ENCODE assay signal across 21 cellular contexts in genomic region chr16:64907844-64908243, GRCh38.
DNase-seq lines count a peak whose midpoint lies in the region; FAIRE-seq and TF ChIP-seq lines count a peak whose summit lies in the region.
"Had no signal": no experiment of that assay in that cellular context is flagged by ENCODE, and none has a peak within 500 bp of the region (broad histone marks: within the 10 kb centered on the region; RNA-seq: fewer than 3 reads in every experiment).

No MANE protein-coding gene starts in this region.

- in situ Hi-C loops in transverse colon (cut with MboI; ENCODE audit: low pct_ligation_motif_present in 1 of 4, low pct_unique_long_range_greater_than_20kb in 1 of 4, low sequenced_read_pairs in 3 of 4), result no loop called here

- H2AFZ ChIP-seq in astrocyte (ENCODE audit: low read depth, low read length), result no peak overlapping the region
- H2AFZ ChIP-seq: GM23248, PC-9 had no signal

- H3K27ac ChIP-seq in cardiac muscle cell, result no peak overlapping the region
- no peak overlapping the region for H3K27ac ChIP-seq in right atrium auricular region
- H3K27ac ChIP-seq in astrocyte (ENCODE audit: low read depth, low read length), result no peak overlapping the region
- no peak overlapping the region for H3K27ac ChIP-seq in testis
- H3K27ac ChIP-seq in transverse colon, result no peak overlapping the region
- H3K27ac ChIP-seq: 22Rv1; BLaER1 treated with 17β-estradiol and CSF1 and Interleukin-3, amounts not matched to agents 10 nM and 100 nM; GM23248; PC-9 had no signal

- H3K27me3 Mint-ChIP-seq in astrocyte (ENCODE audit: low read depth, unreplicated experiment), result no peaks in the 10 kb centered on the region
- no peaks in the 10 kb centered on the region for H3K27me3 Mint-ChIP-seq in progenitor cell of endocrine pancreas

- TF ChIP-seq EP300 in transverse colon (IDR thresholded peaks at IDR 0.05; ENCODE audit: low read depth), result no peak

- peaks cover 5% of the 10 kb centered on the region for H3K4me1 ChIP-seq in cardiac muscle cell (ENCODE audit: low read depth)
- H3K4me1 ChIP-seq in right atrium auricular region, result peaks cover 0 to 15% of the 10 kb centered on the region in 2 donors
- peaks cover 13% of the 10 kb centered on the region for H3K4me1 ChIP-seq in astrocyte (ENCODE audit: insufficient read depth, low read length)
- peaks cover 20% of the 10 kb centered on the region for H3K4me1 ChIP-seq in testis
- no peaks in the 10 kb centered on the region for H3K4me1 ChIP-seq in transverse colon

- intact Hi-C loops in testis (cut with DNase I; ENCODE audit: low total_unique reads) (no loop called here), transverse colon (cut with DNase I; ENCODE audit: low total_unique reads) (no loop called here)

- H3K27me3 ChIP-seq in cardiac muscle cell (no peaks in the 10 kb centered on the region), right atrium auricular region (no peaks in the 10 kb centered on the region), astrocyte (ENCODE audit: insufficient read depth, low read length) (no peaks in the 10 kb centered on the region), testis (no peaks in the 10 kb centered on the region), transverse colon (no peaks in the 10 kb centered on the region)
- H3K27me3 ChIP-seq: BLaER1 treated with 17β-estradiol and CSF1 and Interleukin-3, amounts not matched to agents 10 nM and 100 nM had no signal

- H4K20me1 ChIP-seq in astrocyte (ENCODE audit: insufficient read depth, low read length), result no peaks in the 10 kb centered on the region
- H4K20me1 ChIP-seq: BLaER1 treated with 17β-estradiol and CSF1 and Interleukin-3, amounts not matched to agents 10 nM and 100 nM had no signal

- 33 to 36% methylated on average over 5 of the region's 5 CpGs for WGBS in testis, 2 donors
- WGBS in transverse colon (ENCODE audit: low coverage in 1 of 2), 2 donors, result 45 to 78% methylated on average over 4 to 5 of the region's 5 CpGs

- H3K27ac Mint-ChIP-seq in astrocyte (ENCODE audit: unreplicated experiment), result no peak overlapping the region
- H3K27ac Mint-ChIP-seq in progenitor cell of endocrine pancreas, result no peak overlapping the region

- H3K9ac ChIP-seq in astrocyte (ENCODE audit: low read length), result no peak overlapping the region
- H3K9ac ChIP-seq: BLaER1 treated with 17β-estradiol and CSF1 and Interleukin-3, amounts not matched to agents 10 nM and 100 nM; GM23248 had no signal

- no peaks in the 10 kb centered on the region for H3K79me2 ChIP-seq in astrocyte (ENCODE audit: insufficient read depth, low read length)

- no peak for TF ChIP-seq CTCF in cardiac muscle cell (IDR thresholded peaks at IDR 0.05; ENCODE audit: low read depth, low read length)
- TF ChIP-seq CTCF in right atrium auricular region (IDR thresholded peaks at IDR 0.05), result no peak
- TF ChIP-seq CTCF in astrocyte (IDR thresholded peaks at IDR 0.05; ENCODE audit: insufficient read depth, low read depth, low read length), result no peak
- TF ChIP-seq CTCF in testis (IDR thresholded peaks at IDR 0.05), result no peak
- TF ChIP-seq CTCF in progenitor cell of endocrine pancreas (IDR thresholded peaks at IDR 0.05; ENCODE audit: unreplicated experiment), result no peak
- TF ChIP-seq CTCF in transverse colon (IDR thresholded peaks at IDR 0.05), result no peak

- H3K36me3 ChIP-seq in cardiac muscle cell (no peaks in the 10 kb centered on the region), right atrium auricular region (no peaks in the 10 kb centered on the region), astrocyte (ENCODE audit: insufficient read depth, low read length) (no peaks in the 10 kb centered on the region), testis (ENCODE audit: low read depth, missing control alignments) (no peaks in the 10 kb centered on the region), transverse colon (no peaks in the 10 kb centered on the region)
- H3K36me3 ChIP-seq: BLaER1 treated with 17β-estradiol and CSF1 and Interleukin-3, amounts not matched to agents 10 nM and 100 nM had no signal

- FAIRE-seq in astrocyte (lab: Jason Lieb, UNC), result no peak
- FAIRE-seq: G401.6, GM12891, HTR-8/SVneo had no signal

- no peak for TF ChIP-seq POLR2A in testis (IDR thresholded peaks at IDR 0.05)
- no peak for TF ChIP-seq POLR2A in transverse colon (IDR thresholded peaks at IDR 0.05)

- H3K4me3 ChIP-seq in cardiac muscle cell (no peak overlapping the region), right atrium auricular region (no peak overlapping the region), astrocyte (ENCODE audit: insufficient read depth, low read depth, low read length) (no peak overlapping the region), testis (no peak overlapping the region), transverse colon (no peak overlapping the region)
- H3K4me3 ChIP-seq: BLaER1 treated with 17β-estradiol and CSF1 and Interleukin-3, amounts not matched to agents 10 nM and 100 nM; GM23248; PC-9 had no signal

- H3K9me3 ChIP-seq in cardiac muscle cell (ENCODE audit: low read depth) (no peaks in the 10 kb centered on the region), right atrium auricular region (no peaks in the 10 kb centered on the region), astrocyte (ENCODE audit: insufficient read depth, low read depth, low read length) (no peaks in the 10 kb centered on the region), testis (no peaks in the 10 kb centered on the region), transverse colon (no peaks in the 10 kb centered on the region)
- H3K9me3 ChIP-seq: BLaER1 treated with 17β-estradiol and CSF1 and Interleukin-3, amounts not matched to agents 10 nM and 100 nM had no signal

- H3K36me3 Mint-ChIP-seq in astrocyte (ENCODE audit: low read depth, unreplicated experiment) (no peaks in the 10 kb centered on the region), progenitor cell of endocrine pancreas (ENCODE audit: insufficient read depth) (no peaks in the 10 kb centered on the region)

- peaks cover 27% of the 10 kb centered on the region for H3K4me1 Mint-ChIP-seq in astrocyte (ENCODE audit: low read depth, unreplicated experiment)
- no peaks in the 10 kb centered on the region for H3K4me1 Mint-ChIP-seq in progenitor cell of endocrine pancreas (ENCODE audit: low read depth)

- no peaks in the 10 kb centered on the region for H3K9me3 Mint-ChIP-seq in astrocyte (ENCODE audit: unreplicated experiment)
- no peaks in the 10 kb centered on the region for H3K9me3 Mint-ChIP-seq in progenitor cell of endocrine pancreas (ENCODE audit: low read depth)

- H3K4me3 Mint-ChIP-seq in astrocyte (ENCODE audit: unreplicated experiment) (no peak overlapping the region), progenitor cell of endocrine pancreas (ENCODE audit: low read depth) (no peak overlapping the region)

- H3K4me2 ChIP-seq in astrocyte (ENCODE audit: low read length), result no peak overlapping the region
- H3K4me2 ChIP-seq: BLaER1 treated with 17β-estradiol and CSF1 and Interleukin-3, amounts not matched to agents 10 nM and 100 nM; PC-9 had no signal

- DNase-seq in cardiac muscle cell (ENCODE audit: low read depth in 1 of 2, low spot score in 1 of 2), result peak; percentile 15 to 23
- DNase-seq in right atrium auricular region (ENCODE audit: low spot score), result no peak
- DNase-seq in astrocyte (ENCODE audit: low read depth), result peak; percentile 87
- peak; percentile 55 for DNase-seq in left kidney (ENCODE audit: low read depth, low spot score)
- DNase-seq in testis, result peak; percentile 50
- DNase-seq in progenitor cell of endocrine pancreas (ENCODE audit: low spot score, unreplicated experiment), result no peak
- no peak for DNase-seq in NCI-H2196 treated with DMSO at 0.1 percent for 48 hours (lab: John Stamatoyannopoulos, UW; ENCODE audit: unreplicated experiment)
- no peak for DNase-seq in transverse colon
- DNase-seq: DMS153; GM23248; NCI-H146; NCI-H2081 treated with DMSO at 0.1 percent for 48 hours; NCI-H2227 treated with DMSO at 0.1 percent for 48 hours; NCI-H69; NK-92 treated with Interleukin-12 subunit alpha and Interleukin-12 subunit beta, amount 100 ng/mL, for 24 hours; PC-9 had no signal

Comparison
In these comparisons a context has a peak if more than half of its experiments do, and no peak if none do; other contexts are left out.
1. DNase-seq: peak in cardiac muscle cell (2 of 2), astrocyte (single experiment), left kidney (single experiment) and testis (single experiment); none in right atrium auricular region (single experiment), progenitor cell of endocrine pancreas (single experiment), NCI-H2196 treated with DMSO at 0.1 percent for 48 hours (single experiment) and transverse colon (single experiment).